Comparison of ENCODE assay signal across 1 cellular context in the genomic region with DNA sequence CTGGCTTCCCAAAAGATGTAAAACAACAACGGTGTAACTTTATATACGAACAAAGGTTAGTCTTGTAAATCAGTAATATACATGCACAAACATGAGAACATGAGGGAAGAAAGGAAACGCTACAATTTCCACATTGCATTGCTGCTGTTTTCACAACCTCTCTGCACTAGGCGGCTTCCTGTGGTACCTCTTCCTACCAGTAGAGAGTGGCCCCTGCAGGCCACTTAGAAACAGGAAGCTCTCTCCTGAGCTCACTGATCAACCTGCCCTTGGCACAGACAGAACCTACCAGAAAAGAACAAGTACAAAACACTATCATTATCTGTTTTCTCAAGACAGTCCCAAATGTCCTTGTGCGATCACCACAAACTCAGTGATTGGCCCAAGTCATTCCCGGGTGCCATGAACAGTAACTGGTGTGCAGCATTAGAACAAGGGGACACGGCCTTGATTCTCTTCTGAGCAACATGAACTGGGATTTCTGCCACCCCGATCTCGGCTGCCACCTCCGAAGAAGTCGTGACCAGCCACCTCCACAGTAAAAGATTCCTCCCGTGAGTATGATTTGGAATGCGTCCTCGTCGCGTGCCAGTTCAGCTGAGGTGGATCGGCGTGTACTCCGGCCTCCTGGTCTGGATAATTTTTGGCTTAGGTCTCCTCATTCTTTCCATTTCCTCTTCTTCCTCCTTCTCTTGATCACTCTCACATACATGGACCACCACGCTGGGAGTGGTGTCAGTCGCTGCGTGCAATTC.
TF ChIP-seq lines count a peak whose summit lies in the region.

No MANE protein-coding gene starts in this region.

TF ChIP-seq in HepG2, 621 proteins besides CTCF, POLR2A, EP300 and RAD21 (continues in another document):
- TF ChIP-seq ZSCAN31 (CRISPR knock-in tag; IDR thresholded peaks at IDR 0.05; ENCODE audit: low read depth) (no peak), ZSCAN21 (CRISPR knock-in tag; IDR thresholded peaks at IDR 0.05; ENCODE audit: borderline replicate concordance) (no peak), ZNF776 (CRISPR knock-in tag; IDR thresholded peaks at IDR 0.05) (no peak), MXI1 (IDR thresholded peaks at IDR 0.05; ENCODE audit: borderline replicate concordance, low read depth, low read length) (no peak), ZNF547 (CRISPR knock-in tag; IDR thresholded peaks at IDR 0.05) (no peak), NCOR1 (IDR thresholded peaks at IDR 0.05; ENCODE audit: borderline replicate concordance, low read length) (no peak), MATR3 (CRISPR knock-in tag; IDR thresholded peaks at IDR 0.05) (no peak), ETV5 (CRISPR knock-in tag; IDR thresholded peaks at IDR 0.05; ENCODE audit: borderline replicate concordance) (peak; percentile 37; the same call in 1 of the 2 replicates), SMC3 (IDR thresholded peaks at IDR 0.05; ENCODE audit: low read length) (peak; percentile 46; the same call in 1 of the 2 replicates), ZNF251 (CRISPR knock-in tag; IDR thresholded peaks at IDR 0.05) (no peak), HOXA3 (CRISPR knock-in tag; IDR thresholded peaks at IDR 0.05) (no peak), ZNF383 (CRISPR knock-in tag; IDR thresholded peaks at IDR 0.05; ENCODE audit: borderline replicate concordance) (no peak), CCDC6 (CRISPR knock-in tag; IDR thresholded peaks at IDR 0.05) (no peak), HNF4G (IDR thresholded peaks at IDR 0.05; ENCODE audit: borderline replicate concordance, low read depth, low read length) (no peak), HNF4G (CRISPR knock-in tag; IDR thresholded peaks at IDR 0.05; ENCODE audit: borderline replicate concordance, low read depth) (no peak), SIN3B (IDR thresholded peaks at IDR 0.05; ENCODE audit: low read length) (no peak), ZNF777 (CRISPR knock-in tag; IDR thresholded peaks at IDR 0.05) (no peak), NFATC3 (CRISPR knock-in tag; IDR thresholded peaks at IDR 0.05) (no peak), CEBPB (IDR thresholded peaks at IDR 0.05; ENCODE audit: borderline replicate concordance, low read depth, low read length) (0 out of 2 replicates have a peak, but pooled peaks have one; percentile 7), EED (CRISPR knock-in tag; IDR thresholded peaks at IDR 0.05) (no peak), STAG1 (CRISPR knock-in tag; IDR thresholded peaks at IDR 0.05) (peak; percentile 46), NKX3-1 (CRISPR knock-in tag; IDR thresholded peaks at IDR 0.05) (no peak), NR2F6 (IDR thresholded peaks at IDR 0.05) (no peak), NR2F6 (CRISPR knock-in tag; IDR thresholded peaks at IDR 0.05) (no peak)
- TF ChIP-seq, protein P1, sequence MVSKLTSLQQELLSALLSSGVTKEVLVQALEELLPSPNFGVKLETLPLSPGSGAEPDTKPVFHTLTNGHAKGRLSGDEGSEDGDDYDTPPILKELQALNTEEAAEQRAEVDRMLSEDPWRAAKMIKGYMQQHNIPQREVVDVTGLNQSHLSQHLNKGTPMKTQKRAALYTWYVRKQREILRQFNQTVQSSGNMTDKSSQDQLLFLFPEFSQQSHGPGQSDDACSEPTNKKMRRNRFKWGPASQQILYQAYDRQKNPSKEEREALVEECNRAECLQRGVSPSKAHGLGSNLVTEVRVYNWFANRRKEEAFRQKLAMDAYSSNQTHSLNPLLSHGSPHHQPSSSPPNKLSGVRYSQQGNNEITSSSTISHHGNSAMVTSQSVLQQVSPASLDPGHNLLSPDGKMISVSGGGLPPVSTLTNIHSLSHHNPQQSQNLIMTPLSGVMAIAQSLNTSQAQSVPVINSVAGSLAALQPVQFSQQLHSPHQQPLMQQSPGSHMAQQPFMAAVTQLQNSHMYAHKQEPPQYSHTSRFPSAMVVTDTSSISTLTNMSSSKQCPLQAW (CRISPR knock-in tag; IDR thresholded peaks at IDR 0.05): no peak
- TF ChIP-seq, protein P2, sequence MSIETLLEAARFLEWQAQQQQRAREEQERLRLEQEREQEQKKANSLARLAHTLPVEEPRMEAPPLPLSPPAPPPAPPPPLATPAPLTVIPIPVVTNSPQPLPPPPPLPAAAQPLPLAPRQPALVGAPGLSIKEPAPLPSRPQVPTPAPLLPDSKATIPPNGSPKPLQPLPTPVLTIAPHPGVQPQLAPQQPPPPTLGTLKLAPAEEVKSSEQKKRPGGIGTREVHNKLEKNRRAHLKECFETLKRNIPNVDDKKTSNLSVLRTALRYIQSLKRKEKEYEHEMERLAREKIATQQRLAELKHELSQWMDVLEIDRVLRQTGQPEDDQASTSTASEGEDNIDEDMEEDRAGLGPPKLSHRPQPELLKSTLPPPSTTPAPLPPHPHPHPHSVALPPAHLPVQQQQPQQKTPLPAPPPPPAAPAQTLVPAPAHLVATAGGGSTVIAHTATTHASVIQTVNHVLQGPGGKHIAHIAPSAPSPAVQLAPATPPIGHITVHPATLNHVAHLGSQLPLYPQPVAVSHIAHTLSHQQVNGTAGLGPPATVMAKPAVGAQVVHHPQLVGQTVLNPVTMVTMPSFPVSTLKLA (IDR thresholded peaks at IDR 0.05): no peak
- TF ChIP-seq, protein P3, sequence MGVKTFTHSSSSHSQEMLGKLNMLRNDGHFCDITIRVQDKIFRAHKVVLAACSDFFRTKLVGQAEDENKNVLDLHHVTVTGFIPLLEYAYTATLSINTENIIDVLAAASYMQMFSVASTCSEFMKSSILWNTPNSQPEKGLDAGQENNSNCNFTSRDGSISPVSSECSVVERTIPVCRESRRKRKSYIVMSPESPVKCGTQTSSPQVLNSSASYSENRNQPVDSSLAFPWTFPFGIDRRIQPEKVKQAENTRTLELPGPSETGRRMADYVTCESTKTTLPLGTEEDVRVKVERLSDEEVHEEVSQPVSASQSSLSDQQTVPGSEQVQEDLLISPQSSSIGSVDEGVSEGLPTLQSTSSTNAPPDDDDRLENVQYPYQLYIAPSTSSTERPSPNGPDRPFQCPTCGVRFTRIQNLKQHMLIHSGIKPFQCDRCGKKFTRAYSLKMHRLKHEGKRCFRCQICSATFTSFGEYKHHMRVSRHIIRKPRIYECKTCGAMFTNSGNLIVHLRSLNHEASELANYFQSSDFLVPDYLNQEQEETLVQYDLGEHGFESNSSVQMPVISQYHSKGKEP (CRISPR knock-in tag; IDR thresholded peaks at IDR 0.05): no peak
- TF ChIP-seq, protein P4, sequence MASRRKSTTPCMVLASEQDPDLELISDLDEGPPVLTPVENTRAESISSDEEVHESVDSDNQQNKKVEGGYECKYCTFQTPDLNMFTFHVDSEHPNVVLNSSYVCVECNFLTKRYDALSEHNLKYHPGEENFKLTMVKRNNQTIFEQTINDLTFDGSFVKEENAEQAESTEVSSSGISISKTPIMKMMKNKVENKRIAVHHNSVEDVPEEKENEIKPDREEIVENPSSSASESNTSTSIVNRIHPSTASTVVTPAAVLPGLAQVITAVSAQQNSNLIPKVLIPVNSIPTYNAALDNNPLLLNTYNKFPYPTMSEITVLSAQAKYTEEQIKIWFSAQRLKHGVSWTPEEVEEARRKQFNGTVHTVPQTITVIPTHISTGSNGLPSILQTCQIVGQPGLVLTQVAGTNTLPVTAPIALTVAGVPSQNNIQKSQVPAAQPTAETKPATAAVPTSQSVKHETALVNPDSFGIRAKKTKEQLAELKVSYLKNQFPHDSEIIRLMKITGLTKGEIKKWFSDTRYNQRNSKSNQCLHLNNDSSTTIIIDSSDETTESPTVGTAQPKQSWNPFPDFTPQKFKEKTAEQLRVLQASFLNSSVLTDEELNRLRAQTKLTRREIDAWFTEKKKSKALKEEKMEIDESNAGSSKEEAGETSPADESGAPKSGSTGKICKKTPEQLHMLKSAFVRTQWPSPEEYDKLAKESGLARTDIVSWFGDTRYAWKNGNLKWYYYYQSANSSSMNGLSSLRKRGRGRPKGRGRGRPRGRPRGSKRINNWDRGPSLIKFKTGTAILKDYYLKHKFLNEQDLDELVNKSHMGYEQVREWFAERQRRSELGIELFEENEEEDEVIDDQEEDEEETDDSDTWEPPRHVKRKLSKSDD (CRISPR knock-in tag; IDR thresholded peaks at IDR 0.05; ENCODE audit: low read depth): no peak
- TF ChIP-seq, protein P5, sequence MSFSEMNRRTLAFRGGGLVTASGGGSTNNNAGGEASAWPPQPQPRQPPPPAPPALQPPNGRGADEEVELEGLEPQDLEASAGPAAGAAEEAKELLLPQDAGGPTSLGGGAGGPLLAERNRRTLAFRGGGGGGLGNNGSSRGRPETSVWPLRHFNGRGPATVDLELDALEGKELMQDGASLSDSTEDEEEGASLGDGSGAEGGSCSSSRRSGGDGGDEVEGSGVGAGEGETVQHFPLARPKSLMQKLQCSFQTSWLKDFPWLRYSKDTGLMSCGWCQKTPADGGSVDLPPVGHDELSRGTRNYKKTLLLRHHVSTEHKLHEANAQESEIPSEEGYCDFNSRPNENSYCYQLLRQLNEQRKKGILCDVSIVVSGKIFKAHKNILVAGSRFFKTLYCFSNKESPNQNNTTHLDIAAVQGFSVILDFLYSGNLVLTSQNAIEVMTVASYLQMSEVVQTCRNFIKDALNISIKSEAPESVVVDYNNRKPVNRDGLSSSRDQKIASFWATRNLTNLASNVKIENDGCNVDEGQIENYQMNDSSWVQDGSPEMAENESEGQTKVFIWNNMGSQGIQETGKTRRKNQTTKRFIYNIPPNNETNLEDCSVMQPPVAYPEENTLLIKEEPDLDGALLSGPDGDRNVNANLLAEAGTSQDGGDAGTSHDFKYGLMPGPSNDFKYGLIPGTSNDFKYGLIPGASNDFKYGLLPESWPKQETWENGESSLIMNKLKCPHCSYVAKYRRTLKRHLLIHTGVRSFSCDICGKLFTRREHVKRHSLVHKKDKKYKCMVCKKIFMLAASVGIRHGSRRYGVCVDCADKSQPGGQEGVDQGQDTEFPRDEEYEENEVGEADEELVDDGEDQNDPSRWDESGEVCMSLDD (CRISPR knock-in tag; IDR thresholded peaks at IDR 0.05; ENCODE audit: borderline replicate concordance): no peak
- TF ChIP-seq, protein P6, sequence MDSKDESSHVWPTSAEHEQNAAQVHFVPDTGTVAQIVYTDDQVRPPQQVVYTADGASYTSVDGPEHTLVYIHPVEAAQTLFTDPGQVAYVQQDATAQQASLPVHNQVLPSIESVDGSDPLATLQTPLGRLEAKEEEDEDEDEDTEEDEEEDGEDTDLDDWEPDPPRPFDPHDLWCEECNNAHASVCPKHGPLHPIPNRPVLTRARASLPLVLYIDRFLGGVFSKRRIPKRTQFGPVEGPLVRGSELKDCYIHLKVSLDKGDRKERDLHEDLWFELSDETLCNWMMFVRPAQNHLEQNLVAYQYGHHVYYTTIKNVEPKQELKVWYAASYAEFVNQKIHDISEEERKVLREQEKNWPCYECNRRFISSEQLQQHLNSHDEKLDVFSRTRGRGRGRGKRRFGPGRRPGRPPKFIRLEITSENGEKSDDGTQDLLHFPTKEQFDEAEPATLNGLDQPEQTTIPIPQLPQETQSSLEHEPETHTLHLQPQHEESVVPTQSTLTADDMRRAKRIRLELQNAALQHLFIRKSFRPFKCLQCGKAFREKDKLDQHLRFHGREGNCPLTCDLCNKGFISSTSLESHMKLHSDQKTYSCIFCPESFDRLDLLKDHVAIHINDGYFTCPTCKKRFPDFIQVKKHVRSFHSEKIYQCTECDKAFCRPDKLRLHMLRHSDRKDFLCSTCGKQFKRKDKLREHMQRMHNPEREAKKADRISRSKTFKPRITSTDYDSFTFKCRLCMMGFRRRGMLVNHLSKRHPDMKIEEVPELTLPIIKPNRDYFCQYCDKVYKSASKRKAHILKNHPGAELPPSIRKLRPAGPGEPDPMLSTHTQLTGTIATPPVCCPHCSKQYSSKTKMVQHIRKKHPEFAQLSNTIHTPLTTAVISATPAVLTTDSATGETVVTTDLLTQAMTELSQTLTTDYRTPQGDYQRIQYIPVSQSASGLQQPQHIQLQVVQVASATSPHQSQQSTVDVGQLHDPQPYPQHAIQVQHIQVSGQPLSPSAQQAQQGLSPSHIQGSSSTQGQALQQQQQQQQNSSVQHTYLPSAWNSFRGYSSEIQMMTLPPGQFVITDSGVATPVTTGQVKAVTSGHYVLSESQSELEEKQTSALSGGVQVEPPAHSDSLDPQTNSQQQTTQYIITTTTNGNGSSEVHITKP (CRISPR knock-in tag; IDR thresholded peaks at IDR 0.05; ENCODE audit: low read depth): no peak
- TF ChIP-seq, protein P7, sequence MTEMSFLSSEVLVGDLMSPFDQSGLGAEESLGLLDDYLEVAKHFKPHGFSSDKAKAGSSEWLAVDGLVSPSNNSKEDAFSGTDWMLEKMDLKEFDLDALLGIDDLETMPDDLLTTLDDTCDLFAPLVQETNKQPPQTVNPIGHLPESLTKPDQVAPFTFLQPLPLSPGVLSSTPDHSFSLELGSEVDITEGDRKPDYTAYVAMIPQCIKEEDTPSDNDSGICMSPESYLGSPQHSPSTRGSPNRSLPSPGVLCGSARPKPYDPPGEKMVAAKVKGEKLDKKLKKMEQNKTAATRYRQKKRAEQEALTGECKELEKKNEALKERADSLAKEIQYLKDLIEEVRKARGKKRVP (CRISPR knock-in tag; IDR thresholded peaks at IDR 0.05): no peak
- TF ChIP-seq, protein P8, sequence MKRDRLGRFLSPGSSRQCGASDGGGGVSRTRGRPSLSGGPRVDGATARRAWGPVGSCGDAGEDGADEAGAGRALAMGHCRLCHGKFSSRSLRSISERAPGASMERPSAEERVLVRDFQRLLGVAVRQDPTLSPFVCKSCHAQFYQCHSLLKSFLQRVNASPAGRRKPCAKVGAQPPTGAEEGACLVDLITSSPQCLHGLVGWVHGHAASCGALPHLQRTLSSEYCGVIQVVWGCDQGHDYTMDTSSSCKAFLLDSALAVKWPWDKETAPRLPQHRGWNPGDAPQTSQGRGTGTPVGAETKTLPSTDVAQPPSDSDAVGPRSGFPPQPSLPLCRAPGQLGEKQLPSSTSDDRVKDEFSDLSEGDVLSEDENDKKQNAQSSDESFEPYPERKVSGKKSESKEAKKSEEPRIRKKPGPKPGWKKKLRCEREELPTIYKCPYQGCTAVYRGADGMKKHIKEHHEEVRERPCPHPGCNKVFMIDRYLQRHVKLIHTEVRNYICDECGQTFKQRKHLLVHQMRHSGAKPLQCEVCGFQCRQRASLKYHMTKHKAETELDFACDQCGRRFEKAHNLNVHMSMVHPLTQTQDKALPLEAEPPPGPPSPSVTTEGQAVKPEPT (CRISPR knock-in tag; IDR thresholded peaks at IDR 0.05; ENCODE audit: low read depth): no peak
- TF ChIP-seq, protein P9, sequence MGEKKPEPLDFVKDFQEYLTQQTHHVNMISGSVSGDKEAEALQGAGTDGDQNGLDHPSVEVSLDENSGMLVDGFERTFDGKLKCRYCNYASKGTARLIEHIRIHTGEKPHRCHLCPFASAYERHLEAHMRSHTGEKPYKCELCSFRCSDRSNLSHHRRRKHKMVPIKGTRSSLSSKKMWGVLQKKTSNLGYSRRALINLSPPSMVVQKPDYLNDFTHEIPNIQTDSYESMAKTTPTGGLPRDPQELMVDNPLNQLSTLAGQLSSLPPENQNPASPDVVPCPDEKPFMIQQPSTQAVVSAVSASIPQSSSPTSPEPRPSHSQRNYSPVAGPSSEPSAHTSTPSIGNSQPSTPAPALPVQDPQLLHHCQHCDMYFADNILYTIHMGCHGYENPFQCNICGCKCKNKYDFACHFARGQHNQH (CRISPR knock-in tag; IDR thresholded peaks at IDR 0.05): no peak
- TF ChIP-seq, protein P10, sequence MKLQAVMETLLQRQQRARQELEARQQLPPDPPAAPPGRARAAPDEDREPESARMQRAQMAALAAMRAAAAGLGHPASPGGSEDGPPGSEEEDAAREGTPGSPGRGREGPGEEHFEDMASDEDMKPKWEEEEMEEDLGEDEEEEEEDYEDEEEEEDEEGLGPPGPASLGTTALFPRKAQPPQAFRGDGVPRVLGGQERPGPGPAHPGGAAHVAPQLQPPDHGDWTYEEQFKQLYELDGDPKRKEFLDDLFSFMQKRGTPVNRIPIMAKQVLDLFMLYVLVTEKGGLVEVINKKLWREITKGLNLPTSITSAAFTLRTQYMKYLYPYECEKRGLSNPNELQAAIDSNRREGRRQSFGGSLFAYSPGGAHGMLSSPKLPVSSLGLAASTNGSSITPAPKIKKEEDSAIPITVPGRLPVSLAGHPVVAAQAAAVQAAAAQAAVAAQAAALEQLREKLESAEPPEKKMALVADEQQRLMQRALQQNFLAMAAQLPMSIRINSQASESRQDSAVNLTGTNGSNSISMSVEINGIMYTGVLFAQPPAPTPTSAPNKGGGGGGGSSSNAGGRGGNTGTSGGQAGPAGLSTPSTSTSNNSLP (IDR thresholded peaks at IDR 0.05; ENCODE audit: low read depth, low read length): no peak
